Comparison of ENCODE assay signal across 8 cellular contexts in genomic region chr20:53940883-53941546, GRCh38.
A peak's percentile ranks its signal among the peaks of the same experiment; 100 is the strongest.
DNase-seq lines count a peak whose midpoint lies in the region; ATAC-seq, FAIRE-seq and TF ChIP-seq lines count a peak whose summit lies in the region.

No MANE protein-coding gene starts in this region.

- peak overlapping the region; percentile 47 for H3K4me3 ChIP-seq in GM06990 (replicated peaks; ENCODE audit: low read depth, low read length)

- H3K27ac ChIP-seq in foreskin keratinocyte: peak overlapping the region; percentile 23

- H3K27me3 ChIP-seq in GM06990 (replicated peaks; ENCODE audit: control insufficient read depth, insufficient read depth, low read length) (no peaks in the 10 kb centered on the region), foreskin keratinocyte (no peaks in the 10 kb centered on the region)

- no peaks in the 10 kb centered on the region for H3K4me1 ChIP-seq in foreskin keratinocyte

- DNase-seq in GM06990 (ENCODE audit: extremely low read depth, insufficient read length) (no peak), RCC 7860 (ENCODE audit: low spot score) (peak; percentile 80), foreskin keratinocyte (peak in 1 of 2 donors; percentile 65), renal cortical epithelial cell (ENCODE audit: low read depth) (peak; percentile 93), NCI-H2171 treated with DMSO at 0.1 percent for 48 hours (lab: John Stamatoyannopoulos, UW) (no peak)

- no peak for FAIRE-seq in RCC 7860 (lab: Jason Lieb, UNC)

- no peak for ATAC-seq in foreskin keratinocyte
- ATAC-seq in HG03135 (IDR thresholded peaks at IDR 0.05; ENCODE audit: unreplicated experiment): no peak
- ATAC-seq in HG02938 (IDR thresholded peaks at IDR 0.05; ENCODE audit: unreplicated experiment): no peak
- ATAC-seq in GM18520 (IDR thresholded peaks at IDR 0.05; ENCODE audit: unreplicated experiment): no peak

- TF ChIP-seq CTCF in GM06990 (IDR thresholded peaks at IDR 0.05; ENCODE audit: insufficient read depth, low read length, poor library complexity, severe bottlenecking): no peak
- TF ChIP-seq CTCF in foreskin keratinocyte (conservative IDR thresholded peaks at IDR 0.05): no peak

- H3K36me3 ChIP-seq in GM06990 (ENCODE audit: control insufficient read depth, insufficient read depth, low read length): no peaks in the 10 kb centered on the region; the same call in 1 of the 2 replicates

Comparison
In these comparisons a context has a peak if more than half of its experiments do, and no peak if none do; other contexts are left out.
1. DNase-seq: peak in RCC 7860 (single experiment) and renal cortical epithelial cell (single experiment); none in GM06990 (single experiment) and NCI-H2171 treated with DMSO at 0.1 percent for 48 hours (single experiment).